In the genomic region with DNA sequence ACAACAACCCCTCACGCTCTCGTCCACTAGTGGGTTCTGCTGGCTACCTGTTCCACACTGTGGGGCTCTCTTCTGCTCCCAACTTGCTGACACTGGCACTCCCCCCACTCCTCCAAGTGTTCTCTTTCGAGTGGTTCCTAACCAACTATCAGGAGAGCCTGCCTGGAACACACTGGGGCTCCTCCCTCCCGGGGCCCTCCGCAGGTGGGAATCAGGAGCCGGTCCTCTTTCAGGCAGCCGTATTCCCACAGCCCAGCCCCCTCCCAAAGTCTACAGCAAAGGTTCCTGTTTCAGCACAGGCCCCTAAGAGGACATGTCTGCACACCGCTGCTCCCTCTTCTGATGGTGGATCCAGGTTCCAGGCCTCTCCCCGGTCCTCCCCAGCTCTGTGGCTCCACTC, we compare ENCODE assay signal across 16 cellular contexts.
DNase-seq lines count a peak whose midpoint lies in the region; ATAC-seq and TF ChIP-seq lines count a peak whose summit lies in the region.
"Had no signal": no experiment of that assay in that cellular context is flagged by ENCODE, and none has a peak within 500 bp of the region (broad histone marks: within the 10 kb centered on the region; RNA-seq: fewer than 3 reads in every experiment).

No MANE protein-coding gene starts in this region.

- H3K4me3 ChIP-seq in GM23338 (no peak overlapping the region), coronary artery (no peak overlapping the region), neural progenitor cell (no peak overlapping the region)

- H3K79me2 ChIP-seq in GM23338 (replicated peaks; ENCODE audit: insufficient read depth) (no peaks in the 10 kb centered on the region), neural progenitor cell (ENCODE audit: low read depth) (no peaks in the 10 kb centered on the region)

- TF ChIP-seq CTCF in GM23338 (conservative IDR thresholded peaks at IDR 0.05; ENCODE audit: low read depth in 2 of 2) (no peak), coronary artery (IDR thresholded peaks at IDR 0.05) (no peak), neural progenitor cell (IDR thresholded peaks at IDR 0.05) (no peak)

- H3K27ac ChIP-seq in GM23338 (ENCODE audit: low read depth): no peak overlapping the region
- no peak overlapping the region for H3K27ac ChIP-seq in coronary artery
- H3K27ac ChIP-seq in neural progenitor cell: no peak overlapping the region

- H3K4me3 Mint-ChIP-seq in GM23338 (no peak overlapping the region), neural progenitor cell (no peak overlapping the region)
- H3K4me3 Mint-ChIP-seq: CD4-positive, alpha-beta memory T cell had no signal

- no peak overlapping the region for H3K9ac ChIP-seq in neural progenitor cell

- H3K4me1 ChIP-seq in GM23338 (ENCODE audit: insufficient read depth) (no peaks in the 10 kb centered on the region), neural progenitor cell (no peaks in the 10 kb centered on the region)

- H3K27me3 Mint-ChIP-seq in GM23338 (ENCODE audit: insufficient read depth, low read depth, poor library complexity): no peaks in the 10 kb centered on the region
- H3K27me3 Mint-ChIP-seq in neural progenitor cell (ENCODE audit: insufficient read depth, low read depth): no peaks in the 10 kb centered on the region

- H3K4me2 ChIP-seq in GM23338: no peak overlapping the region
- H3K4me2 ChIP-seq in neural progenitor cell: no peak overlapping the region

- H3K4me1 Mint-ChIP-seq in GM23338 (no peaks in the 10 kb centered on the region), neural progenitor cell (peaks cover 3% of the 10 kb centered on the region)
- H3K4me1 Mint-ChIP-seq: CD4-positive, alpha-beta memory T cell had no signal

- H3K27ac Mint-ChIP-seq in GM23338: no peak overlapping the region
- peak overlapping the region; percentile 18 for H3K27ac Mint-ChIP-seq in neural progenitor cell
- H3K27ac Mint-ChIP-seq: CD4-positive, alpha-beta memory T cell had no signal

- no peaks in the 10 kb centered on the region for H3K36me3 ChIP-seq in GM23338 (ENCODE audit: insufficient read depth)
- no peaks in the 10 kb centered on the region for H3K36me3 ChIP-seq in neural progenitor cell

- H3K9me3 ChIP-seq in neural progenitor cell (ENCODE audit: low read depth): no peaks in the 10 kb centered on the region

- H2AFZ ChIP-seq in GM23338 (no peak overlapping the region), neural progenitor cell (replicated peaks) (no peak overlapping the region)

- H4K20me1 ChIP-seq in GM23338 (replicated peaks; ENCODE audit: insufficient read depth) (no peaks in the 10 kb centered on the region), neural progenitor cell (ENCODE audit: low read depth) (no peaks in the 10 kb centered on the region)

- H3K36me3 Mint-ChIP-seq in GM23338 (ENCODE audit: low read depth): no peaks in the 10 kb centered on the region
- no peaks in the 10 kb centered on the region for H3K36me3 Mint-ChIP-seq in neural progenitor cell
- H3K36me3 Mint-ChIP-seq: CD4-positive, alpha-beta memory T cell had no signal

- DNase-seq in GM23338 (ENCODE audit: low spot score) (no peak), coronary artery (ENCODE audit: low spot score) (peak; percentile 16), neural progenitor cell (ENCODE audit: low spot score) (no peak), NCI-H1930 (lab: John Stamatoyannopoulos, UW) (no peak), A172 (ENCODE audit: low spot score) (no peak)
- no peak for DNase-seq in stimulated activated CD4-positive, alpha-beta T cell treated with anti-CD3 and anti-CD28 coated beads, Interleukin-4, amount 100 ng/mL, for 4 hours
- DNase-seq: 8988T; C1 segment of cervical spinal cord; Calu3; CD4-positive, alpha-beta memory T cell; COR-L47; DMS53; DMS79 treated with DMSO at 0.1 percent for 48 hours; GF-D8; GOT3; HCEC 1CT had no signal

- ATAC-seq in GM23338: peak; percentile 28; the same call in 2 of the 3 replicates

- no peaks in the 10 kb centered on the region for H3F3A ChIP-seq in GM23338 (replicated peaks; ENCODE audit: low read depth)
- no peaks in the 10 kb centered on the region for H3F3A ChIP-seq in neural progenitor cell (ENCODE audit: low read depth)

- H3K9me3 Mint-ChIP-seq in GM23338: no peaks in the 10 kb centered on the region
- no peaks in the 10 kb centered on the region for H3K9me3 Mint-ChIP-seq in neural progenitor cell

- H3K27me3 ChIP-seq in GM23338 (ENCODE audit: insufficient read depth) (no peaks in the 10 kb centered on the region), neural progenitor cell (no peaks in the 10 kb centered on the region)

- no peaks in the 10 kb centered on the region; the same call in 1 of the 2 replicates for H3K9me2 ChIP-seq in GM23338 (ENCODE audit: insufficient read depth)

TF ChIP-seq in GM23338, 12 proteins besides CTCF, POLR2A, EP300 and RAD21 (continues in another document):
- TF ChIP-seq ZNF331 (CRISPR knock-in tag; IDR thresholded peaks at IDR 0.05; ENCODE audit: low read depth) (no peak), STAT1 (IDR thresholded peaks at IDR 0.05; ENCODE audit: unreplicated experiment) (no peak), EZH2phosphoT487 (IDR thresholded peaks at IDR 0.05; ENCODE audit: unreplicated experiment) (no peak), NANOG (IDR thresholded peaks at IDR 0.05; ENCODE audit: borderline replicate concordance) (no peak), POLR2AphosphoS5 (IDR thresholded peaks at IDR 0.05; ENCODE audit: low read depth) (no peak), ZNF114 (CRISPR knock-in tag; IDR thresholded peaks at IDR 0.05) (no peak), CREB1 (CRISPR knock-in tag; IDR thresholded peaks at IDR 0.05; ENCODE audit: low read depth) (no peak)
- TF ChIP-seq, protein P1, sequence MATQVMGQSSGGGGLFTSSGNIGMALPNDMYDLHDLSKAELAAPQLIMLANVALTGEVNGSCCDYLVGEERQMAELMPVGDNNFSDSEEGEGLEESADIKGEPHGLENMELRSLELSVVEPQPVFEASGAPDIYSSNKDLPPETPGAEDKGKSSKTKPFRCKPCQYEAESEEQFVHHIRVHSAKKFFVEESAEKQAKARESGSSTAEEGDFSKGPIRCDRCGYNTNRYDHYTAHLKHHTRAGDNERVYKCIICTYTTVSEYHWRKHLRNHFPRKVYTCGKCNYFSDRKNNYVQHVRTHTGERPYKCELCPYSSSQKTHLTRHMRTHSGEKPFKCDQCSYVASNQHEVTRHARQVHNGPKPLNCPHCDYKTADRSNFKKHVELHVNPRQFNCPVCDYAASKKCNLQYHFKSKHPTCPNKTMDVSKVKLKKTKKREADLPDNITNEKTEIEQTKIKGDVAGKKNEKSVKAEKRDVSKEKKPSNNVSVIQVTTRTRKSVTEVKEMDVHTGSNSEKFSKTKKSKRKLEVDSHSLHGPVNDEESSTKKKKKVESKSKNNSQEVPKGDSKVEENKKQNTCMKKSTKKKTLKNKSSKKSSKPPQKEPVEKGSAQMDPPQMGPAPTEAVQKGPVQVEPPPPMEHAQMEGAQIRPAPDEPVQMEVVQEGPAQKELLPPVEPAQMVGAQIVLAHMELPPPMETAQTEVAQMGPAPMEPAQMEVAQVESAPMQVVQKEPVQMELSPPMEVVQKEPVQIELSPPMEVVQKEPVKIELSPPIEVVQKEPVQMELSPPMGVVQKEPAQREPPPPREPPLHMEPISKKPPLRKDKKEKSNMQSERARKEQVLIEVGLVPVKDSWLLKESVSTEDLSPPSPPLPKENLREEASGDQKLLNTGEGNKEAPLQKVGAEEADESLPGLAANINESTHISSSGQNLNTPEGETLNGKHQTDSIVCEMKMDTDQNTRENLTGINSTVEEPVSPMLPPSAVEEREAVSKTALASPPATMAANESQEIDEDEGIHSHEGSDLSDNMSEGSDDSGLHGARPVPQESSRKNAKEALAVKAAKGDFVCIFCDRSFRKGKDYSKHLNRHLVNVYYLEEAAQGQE (IDR thresholded peaks at IDR 0.05; ENCODE audit: unreplicated experiment): no peak
- TF ChIP-seq, protein P2, sequence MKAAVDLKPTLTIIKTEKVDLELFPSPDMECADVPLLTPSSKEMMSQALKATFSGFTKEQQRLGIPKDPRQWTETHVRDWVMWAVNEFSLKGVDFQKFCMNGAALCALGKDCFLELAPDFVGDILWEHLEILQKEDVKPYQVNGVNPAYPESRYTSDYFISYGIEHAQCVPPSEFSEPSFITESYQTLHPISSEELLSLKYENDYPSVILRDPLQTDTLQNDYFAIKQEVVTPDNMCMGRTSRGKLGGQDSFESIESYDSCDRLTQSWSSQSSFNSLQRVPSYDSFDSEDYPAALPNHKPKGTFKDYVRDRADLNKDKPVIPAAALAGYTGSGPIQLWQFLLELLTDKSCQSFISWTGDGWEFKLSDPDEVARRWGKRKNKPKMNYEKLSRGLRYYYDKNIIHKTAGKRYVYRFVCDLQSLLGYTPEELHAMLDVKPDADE (IDR thresholded peaks at IDR 0.05): no peak
